25 cellular contexts compared by ENCODE assay signal in the genomic region with DNA sequence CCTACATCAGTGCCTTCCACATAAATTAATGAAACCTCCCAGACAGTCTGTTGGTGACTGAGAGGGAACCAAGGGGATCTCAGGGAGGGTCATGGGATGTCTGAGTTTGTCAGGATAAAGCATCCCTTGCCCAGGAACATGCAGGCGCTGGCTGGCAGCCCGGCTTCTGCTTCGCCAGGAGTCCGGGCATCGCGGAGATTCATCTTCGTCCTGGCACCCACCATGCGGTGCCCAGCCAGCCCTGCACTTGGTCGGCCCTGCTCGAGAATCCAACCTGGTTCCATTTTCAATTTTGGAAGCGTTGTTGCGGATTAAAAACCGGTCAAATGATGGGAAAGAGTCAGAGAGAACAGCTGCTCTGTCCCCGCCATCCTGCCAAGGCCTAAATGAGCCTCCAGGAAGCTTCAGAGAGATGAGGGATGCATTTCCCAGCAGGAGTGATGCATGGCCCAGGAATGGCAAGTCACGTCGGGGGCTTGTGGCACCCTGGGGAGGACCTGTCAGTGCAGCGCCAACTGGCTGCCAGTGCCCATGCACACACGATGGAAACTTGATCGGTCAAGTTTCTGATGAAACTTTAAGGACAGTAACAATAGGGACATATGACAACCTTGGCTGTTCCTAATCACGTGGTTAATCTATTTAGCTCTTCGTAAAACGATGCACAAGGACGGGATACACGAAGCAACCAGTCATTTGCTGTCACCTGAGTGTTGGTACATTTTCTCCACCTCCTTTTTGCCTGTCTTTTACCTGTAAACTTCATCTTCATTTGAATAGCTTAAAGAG.
"Had no signal": no experiment of that assay in that cellular context is flagged by ENCODE, and none has a peak within 500 bp of the region (broad histone marks: within the 10 kb centered on the region; RNA-seq: fewer than 3 reads in every experiment).

No MANE protein-coding gene starts in this region.

- H3K27ac ChIP-seq: heart right ventricle, hepatocyte, left lung, lower lobe of right lung, pancreas, right atrium auricular region, right lobe of liver, skin epidermis, suprapubic skin, thoracic aorta, tibial artery, upper lobe of right lung had no signal

- H3K36me3 ChIP-seq: heart right ventricle, left lung, lower lobe of right lung, pancreas, right atrium auricular region, right lobe of liver, suprapubic skin, thoracic aorta, tibial artery, upper lobe of right lung had no signal

- H3K27me3 ChIP-seq: right atrium auricular region, right lobe of liver, tibial artery, upper lobe of right lung had no signal

- ATAC-seq: heart right ventricle; left cardiac atrium; left lung; lower lobe of right lung; naive thymus-derived CD8-positive, alpha-beta T cell; pancreas; right lobe of liver; stimulated activated naive B cell treated with anti-CD40 and anti-IgM and Interleukin-4, amounts not matched to agents 10 μg/mL and 1 μg/mL and 100 μg/mL, for 72 hours; upper lobe of right lung had no signal

- H3K4me1 ChIP-seq: heart right ventricle, left lung, lower lobe of right lung, pancreas, right atrium auricular region, right lobe of liver, suprapubic skin, tibial artery, upper lobe of right lung had no signal

- H3K4me3 ChIP-seq: heart right ventricle, hepatocyte, left lung, lower lobe of right lung, pancreas, right atrium auricular region, right lobe of liver, skin epidermis, suprapubic skin, thoracic aorta, tibial artery, upper lobe of right lung had no signal

- H3K9me3 ChIP-seq: heart right ventricle, left lung, lower lobe of right lung, pancreas, right atrium auricular region, right lobe of liver, suprapubic skin, thoracic aorta, tibial artery, upper lobe of right lung had no signal

- DNase-seq: heart right ventricle; islet precursor cell; kidney glomerular epithelial cell; left cardiac atrium; left lung; lower lobe of right lung; mammary epithelial cell; mesenchymal stem cell; naive thymus-derived CD8-positive, alpha-beta T cell; nucleus accumbens; pancreas; right lobe of liver; stimulated activated CD4-positive, alpha-beta T cell treated with anti-CD3 and anti-CD28 coated beads, Interleukin-12 subunit alpha, Interleukin-12 subunit beta, amount 100 ng/mL, for 4 hours; stimulated activated CD4-positive, alpha-beta T cell treated with anti-CD3 and anti-CD28 coated beads, Interleukin-15, amount 100 ng/mL, for 24 hours; stimulated activated CD4-positive, alpha-beta T cell treated with anti-CD3 and anti-CD28 coated beads, Interleukin-2, amount 100 ng/mL, for 24 hours; stimulated activated CD4-positive, alpha-beta T cell treated with anti-CD3 and anti-CD28 coated beads, Interleukin-4, amount 100 ng/mL, for 1 hour; stimulated activated naive B cell treated with anti-CD40 and anti-IgM and Interleukin-4, amounts not matched to agents 10 μg/mL and 1 μg/mL and 100 μg/mL, for 72 hours; tibial artery; trophoblast cell; upper lobe of right lung had no signal
